Comparison of ENCODE assay signal across 13 cellular contexts in genomic region chr4:2484169-2484568, GRCh38. TPM values are rescaled to one million over a fixed set of nuclear protein-coding genes. Genes with fewer than 3 reads are reported as not detected.
DNase-seq lines count a peak whose midpoint lies in the region; ATAC-seq and TF ChIP-seq lines count a peak whose summit lies in the region.
"Had no signal": no experiment of that assay in that cellular context is flagged by ENCODE, and none has a peak within 500 bp of the region (broad histone marks: within the 10 kb centered on the region; RNA-seq: fewer than 3 reads in every experiment).

No MANE protein-coding gene starts in this region.

- no peaks in the 10 kb centered on the region for H3K9me3 Mint-ChIP-seq in activated CD8-positive, alpha-beta memory T cell treated with anti-CD3 and anti-CD28 coated beads, Interleukin-2, amount 10 ng/mL, durations not matched to agents 7 days and 5 days (ENCODE audit: low read depth)
- no peaks in the 10 kb centered on the region for H3K9me3 Mint-ChIP-seq in activated naive CD8-positive, alpha-beta T cell treated with anti-CD3 and anti-CD28 coated beads, Interleukin-2, amount 10 ng/mL, durations not matched to agents 7 days and 5 days

- H3K36me3 ChIP-seq in MM.1S (replicated peaks; ENCODE audit: insufficient read depth, low read length): no peaks in the 10 kb centered on the region; the same call in 1 of the 2 replicates
- H3K36me3 ChIP-seq in trophoblast cell (ENCODE audit: control insufficient read depth in 1 of 2, insufficient read depth in 2 of 2, low read length in 2 of 2): peaks cover 3 to 6% of the 10 kb centered on the region in 2 experiments
- H3K36me3 ChIP-seq in upper lobe of left lung: peaks cover 0 to 3% (median 0%) of the 10 kb centered on the region in 4 donors

- no peak overlapping the region for H3K4me3 ChIP-seq in MM.1S (ENCODE audit: low read length)
- no peak overlapping the region for H3K4me3 ChIP-seq in trophoblast cell (ENCODE audit: low read depth, low read length)
- H3K4me3 ChIP-seq in upper lobe of left lung: no peak overlapping the region

- H2AK5ac ChIP-seq in trophoblast cell (ENCODE audit: low read length): no peak overlapping the region

- H3K27ac ChIP-seq in MM.1S (ENCODE audit: low read length): peak overlapping the region; percentile 78; the same call in 1 of the 2 replicates
- no peak overlapping the region for H3K27ac ChIP-seq in trophoblast cell (ENCODE audit: low read depth, low read length)
- peak overlapping the region in 1 of 4 donors; percentile 79 for H3K27ac ChIP-seq in upper lobe of left lung

- H3K18ac ChIP-seq in trophoblast cell (ENCODE audit: low read length): no peak overlapping the region

- no peak overlapping the region for H2BK12ac ChIP-seq in trophoblast cell (ENCODE audit: low read length)

- no peaks in the 10 kb centered on the region for H3K27me3 Mint-ChIP-seq in activated CD8-positive, alpha-beta memory T cell treated with anti-CD3 and anti-CD28 coated beads, Interleukin-2, amount 10 ng/mL, durations not matched to agents 7 days and 5 days
- H3K27me3 Mint-ChIP-seq in activated naive CD8-positive, alpha-beta T cell treated with anti-CD3 and anti-CD28 coated beads, Interleukin-2, amount 10 ng/mL, durations not matched to agents 7 days and 5 days: no peaks in the 10 kb centered on the region

- TF ChIP-seq EP300 in upper lobe of left lung (IDR thresholded peaks at IDR 0.05): no peak

- peaks cover 28% of the 10 kb centered on the region for H3K36me3 Mint-ChIP-seq in activated CD8-positive, alpha-beta memory T cell treated with anti-CD3 and anti-CD28 coated beads, Interleukin-2, amount 10 ng/mL, durations not matched to agents 7 days and 5 days
- H3K36me3 Mint-ChIP-seq in activated naive CD8-positive, alpha-beta T cell treated with anti-CD3 and anti-CD28 coated beads, Interleukin-2, amount 10 ng/mL, durations not matched to agents 7 days and 5 days: peaks cover 4% of the 10 kb centered on the region

- H3K4ac ChIP-seq in trophoblast cell (ENCODE audit: low read depth, low read length): peak overlapping the region; percentile 73

- H3K4me1 Mint-ChIP-seq in activated CD8-positive, alpha-beta memory T cell treated with anti-CD3 and anti-CD28 coated beads, Interleukin-2, amount 10 ng/mL, durations not matched to agents 7 days and 5 days: peaks cover 89% of the 10 kb centered on the region
- H3K4me1 Mint-ChIP-seq in activated naive CD8-positive, alpha-beta T cell treated with anti-CD3 and anti-CD28 coated beads, Interleukin-2, amount 10 ng/mL, durations not matched to agents 7 days and 5 days: peaks cover 69% of the 10 kb centered on the region

- peaks cover 99% of the 10 kb centered on the region for H3K79me2 ChIP-seq in MM.1S (ENCODE audit: low read length)
- H3K79me2 ChIP-seq in trophoblast cell (ENCODE audit: control insufficient read depth, insufficient read depth, low read length, poor library complexity): peaks cover 40% of the 10 kb centered on the region

- H3K9me3 ChIP-seq in MM.1S (replicated peaks; ENCODE audit: insufficient read depth, low read length) (no peaks in the 10 kb centered on the region), trophoblast cell (ENCODE audit: insufficient read depth, low read depth, low read length) (no peaks in the 10 kb centered on the region), upper lobe of left lung (no peaks in the 10 kb centered on the region)

- H3K79me1 ChIP-seq in trophoblast cell (ENCODE audit: low read length): no peaks in the 10 kb centered on the region

- peak overlapping the region; percentile 57 for H3K27ac Mint-ChIP-seq in activated CD8-positive, alpha-beta memory T cell treated with anti-CD3 and anti-CD28 coated beads, Interleukin-2, amount 10 ng/mL, durations not matched to agents 7 days and 5 days
- peak overlapping the region; percentile 58 for H3K27ac Mint-ChIP-seq in activated naive CD8-positive, alpha-beta T cell treated with anti-CD3 and anti-CD28 coated beads, Interleukin-2, amount 10 ng/mL, durations not matched to agents 7 days and 5 days

- no peaks in the 10 kb centered on the region for H3K27me3 ChIP-seq in MM.1S (replicated peaks; ENCODE audit: insufficient read depth, low read length)
- no peaks in the 10 kb centered on the region for H3K27me3 ChIP-seq in trophoblast cell (ENCODE audit: insufficient read depth, low read length)
- H3K27me3 ChIP-seq in upper lobe of left lung: no peaks in the 10 kb centered on the region

- H2BK5ac ChIP-seq in trophoblast cell (ENCODE audit: low read depth, low read length, poor library complexity): no peak overlapping the region

- no peak for DNase-seq in activated CD8-positive, alpha-beta memory T cell treated with anti-CD3 and anti-CD28 coated beads, Interleukin-2, amount 10 ng/mL, durations not matched to agents 7 days and 5 days
- no peak for DNase-seq in activated CD8-positive, alpha-beta memory T cell treated with anti-CD3 and anti-CD28 coated beads for 24 hours
- no peak for DNase-seq in MM.1S
- no peak for DNase-seq in activated naive CD8-positive, alpha-beta T cell treated with anti-CD3 and anti-CD28 coated beads, Interleukin-2, amount 10 ng/mL, durations not matched to agents 7 days and 5 days
- no peak for DNase-seq in trophoblast cell
- no peak for DNase-seq in cortex of kidney (lab: John Stamatoyannopoulos, UW)
- no peak for DNase-seq in stimulated activated CD4-positive, alpha-beta T cell treated with anti-CD3 and anti-CD28 coated beads, Interleukin-1b, Interleukin-23, amount 100 ng/mL, for 48 hours
- no peak for DNase-seq in upper lobe of left lung
- DNase-seq: DMS79 treated with DMSO at 0.1 percent for 48 hours; mesenchymal stem cell; NCI-H1092 treated with DMSO at 0.1 percent for 48 hours; stimulated activated CD4-positive, alpha-beta T cell treated with anti-CD3 and anti-CD28 coated beads, Interleukin-15, amount 100 ng/mL, for 24 hours had no signal

- H4K8ac ChIP-seq in trophoblast cell (ENCODE audit: low read depth, low read length): no peak overlapping the region

- no peak overlapping the region for H2AFZ ChIP-seq in MM.1S (ENCODE audit: low read length)
- no peak overlapping the region for H2AFZ ChIP-seq in trophoblast cell (ENCODE audit: insufficient read depth, low read length, poor library complexity)

- peaks cover 89% of the 10 kb centered on the region for H4K20me1 ChIP-seq in MM.1S (ENCODE audit: insufficient read depth, low read length)

- no peak overlapping the region for H3K23ac ChIP-seq in trophoblast cell (ENCODE audit: low read length)

- H3F3A ChIP-seq in MM.1S (ENCODE audit: insufficient read depth, low read length): peaks cover 33% of the 10 kb centered on the region

- H4K12ac ChIP-seq in trophoblast cell (ENCODE audit: low read depth, low read length): no peak overlapping the region

- no peak overlapping the region for H2BK120ac ChIP-seq in trophoblast cell (ENCODE audit: insufficient read depth, low read length, poor library complexity)

- no peak for ATAC-seq in activated CD8-positive, alpha-beta memory T cell treated with anti-CD3 and anti-CD28 coated beads, Interleukin-2, amount 10 ng/mL, durations not matched to agents 7 days and 5 days
- no peak for ATAC-seq in activated naive CD8-positive, alpha-beta T cell treated with anti-CD3 and anti-CD28 coated beads, Interleukin-2, amount 10 ng/mL, durations not matched to agents 7 days and 5 days (ENCODE audit: low read depth)
- ATAC-seq in upper lobe of left lung (ENCODE audit: low FRiP score in 2 of 2): no peak
- ATAC-seq: Panc1 had no signal

- no peak overlapping the region for H3K14ac ChIP-seq in trophoblast cell (ENCODE audit: low read length)

- TF ChIP-seq CTCF in MM.1S (IDR thresholded peaks at IDR 0.05; ENCODE audit: low read length) (no peak), upper lobe of left lung (IDR thresholded peaks at IDR 0.05) (no peak)

- no peaks in the 10 kb centered on the region for H3K9me2 ChIP-seq in MM.1S (replicated peaks; ENCODE audit: insufficient read depth, low read length)

- no peak for TF ChIP-seq POLR2A in upper lobe of left lung (IDR thresholded peaks at IDR 0.05)

- CTCF ChIA-PET in activated CD8-positive, alpha-beta memory T cell treated with anti-CD3 and anti-CD28 coated beads, Interleukin-2, amount 10 ng/mL, durations not matched to agents 7 days and 5 days (lab: Charles Lee): interaction anchor here (0.6 to 2.2 kb wide), 5 partner anchors 15 to 264 kb away, joined by 3 to 12 read pairs (median 4); partner anchors contain the start of gene RNF4

- peaks cover 66% of the 10 kb centered on the region for H3K4me1 ChIP-seq in MM.1S (ENCODE audit: low read length)
- peaks cover 4 to 12% of the 10 kb centered on the region in 2 experiments for H3K4me1 ChIP-seq in trophoblast cell (ENCODE audit: control insufficient read depth in 1 of 2, insufficient read depth in 2 of 2, low read length in 2 of 2)
- H3K4me1 ChIP-seq in upper lobe of left lung: peaks cover 66 to 94% (median 73%) of the 10 kb centered on the region in 4 donors

- no peak overlapping the region for H3K9ac ChIP-seq in MM.1S (ENCODE audit: low read length)
- H3K9ac ChIP-seq in trophoblast cell (ENCODE audit: low read length): no peak overlapping the region

- H3K4me2 ChIP-seq in MM.1S (ENCODE audit: low read depth, low read length) (peak overlapping the region; percentile 51), trophoblast cell (ENCODE audit: low read length) (no peak overlapping the region)

- POLR2A ChIA-PET in activated naive CD8-positive, alpha-beta T cell treated with anti-CD3 and anti-CD28 coated beads, Interleukin-2, amount 10 ng/mL, durations not matched to agents 7 days and 5 days (lab: Charles Lee): interaction anchor here (2.5 kb wide), 1 partner anchor 15 kb away, joined by 20 read pairs; the partner anchor contains the start of gene RNF4

- H3K4me3 Mint-ChIP-seq in activated CD8-positive, alpha-beta memory T cell treated with anti-CD3 and anti-CD28 coated beads, Interleukin-2, amount 10 ng/mL, durations not matched to agents 7 days and 5 days: peak overlapping the region; percentile 16
- H3K4me3 Mint-ChIP-seq in activated naive CD8-positive, alpha-beta T cell treated with anti-CD3 and anti-CD28 coated beads, Interleukin-2, amount 10 ng/mL, durations not matched to agents 7 days and 5 days: peak overlapping the region; percentile 35

- H4K91ac ChIP-seq in trophoblast cell (ENCODE audit: low read depth, low read length): no peak overlapping the region

- WGBS in trophoblast cell (ENCODE audit: extremely low coverage, insufficient coverage, insufficient read length): no CpG with 5 or more reads among the region's 6 CpGs
- WGBS in upper lobe of left lung, 2 donors: 76 to 81% methylated on average over 6 of the region's 6 CpGs

RNA-seq across cellular contexts. Expression of gene RNF4, which starts 15.3 kb away (rescaled TPM):
- 100 to 1,000 TPM; 108 to 116 TPM for total RNA-seq in activated CD8-positive, alpha-beta memory T cell treated with anti-CD3 and anti-CD28 coated beads, Interleukin-2, amount 10 ng/mL, durations not matched to agents 7 days and 5 days
- total RNA-seq in activated naive CD8-positive, alpha-beta T cell treated with anti-CD3 and anti-CD28 coated beads, Interleukin-2, amount 10 ng/mL, durations not matched to agents 7 days and 5 days: 100 to 1,000 TPM; 103 to 109 TPM
- polyA plus RNA-seq in trophoblast cell (2013): 42.2 and 43.1 TPM in 2 replicates
- 10 to 100 TPM; 28.0 to 48.5 (median 43.3) TPM for total RNA-seq in upper lobe of left lung

RNA-seq across cellular contexts. Expression of gene FAM193A, which starts 52.3 kb away (rescaled TPM):
- 10 to 100 TPM; 30.0 to 37.9 TPM for total RNA-seq in activated CD8-positive, alpha-beta memory T cell treated with anti-CD3 and anti-CD28 coated beads, Interleukin-2, amount 10 ng/mL, durations not matched to agents 7 days and 5 days
- 10 to 100 TPM; 37.0 to 37.7 TPM for total RNA-seq in activated naive CD8-positive, alpha-beta T cell treated with anti-CD3 and anti-CD28 coated beads, Interleukin-2, amount 10 ng/mL, durations not matched to agents 7 days and 5 days
- polyA plus RNA-seq in trophoblast cell (2013): 12.4 and 13.0 TPM in 2 replicates
- total RNA-seq in upper lobe of left lung: 10 to 100 TPM; 23.7 to 87.0 (median 27.1) TPM
